Comparison of ENCODE assay signal across 9 cellular contexts in genomic region chr17:36182176-36183000, GRCh38. TPM values are rescaled to one million over a fixed set of nuclear protein-coding genes. Genes with fewer than 3 reads are reported as not detected.
A peak's percentile ranks its signal among the peaks of the same experiment; 100 is the strongest.
DNase-seq lines count a peak whose midpoint lies in the region; ATAC-seq and TF ChIP-seq lines count a peak whose summit lies in the region.
"Had no signal": no experiment of that assay in that cellular context is flagged by ENCODE, and none has a peak within 500 bp of the region (broad histone marks: within the 10 kb centered on the region; RNA-seq: fewer than 3 reads in every experiment).

No MANE protein-coding gene starts in this region.

- H3K36me3 Mint-ChIP-seq in central memory CD8-positive, alpha-beta T cell (ENCODE audit: insufficient read depth): peaks cover 9% of the 10 kb centered on the region
- no peaks in the 10 kb centered on the region for H3K36me3 Mint-ChIP-seq in T-helper 2 cell treated with Interferon-gamma antibody and Interleukin-4, amounts not matched to agents 5 μg/mL and 100 μg/mL, for 36 hours (ENCODE audit: low read depth)

- H3K36me3 ChIP-seq in suprapubic skin: no peaks in the 10 kb centered on the region

- TF ChIP-seq POLR2A in lower leg skin (IDR thresholded peaks at IDR 0.05) (no peak), suprapubic skin (IDR thresholded peaks at IDR 0.05) (no peak)

- H3K27me3 ChIP-seq in suprapubic skin: peaks cover 35% of the 10 kb centered on the region

- no peaks in the 10 kb centered on the region for H3K9me3 Mint-ChIP-seq in central memory CD8-positive, alpha-beta T cell
- H3K9me3 Mint-ChIP-seq in T-helper 2 cell treated with Interferon-gamma antibody and Interleukin-4, amounts not matched to agents 5 μg/mL and 100 μg/mL, for 36 hours: no peaks in the 10 kb centered on the region

- H3K4me3 Mint-ChIP-seq in central memory CD8-positive, alpha-beta T cell: peak overlapping the region; percentile 91
- no peak overlapping the region for H3K4me3 Mint-ChIP-seq in T-helper 2 cell treated with Interferon-gamma antibody and Interleukin-4, amounts not matched to agents 5 μg/mL and 100 μg/mL, for 36 hours
- H3K4me3 Mint-ChIP-seq: T-helper 17 cell had no signal

- H3K27me3 Mint-ChIP-seq in central memory CD8-positive, alpha-beta T cell: no peaks in the 10 kb centered on the region
- H3K27me3 Mint-ChIP-seq in T-helper 2 cell treated with Interferon-gamma antibody and Interleukin-4, amounts not matched to agents 5 μg/mL and 100 μg/mL, for 36 hours (ENCODE audit: low read depth): peaks cover 39% of the 10 kb centered on the region

- peaks cover 34% of the 10 kb centered on the region for H3K4me1 Mint-ChIP-seq in central memory CD8-positive, alpha-beta T cell
- no peaks in the 10 kb centered on the region for H3K4me1 Mint-ChIP-seq in T-helper 2 cell treated with Interferon-gamma antibody and Interleukin-4, amounts not matched to agents 5 μg/mL and 100 μg/mL, for 36 hours (ENCODE audit: low read depth)

- no peaks in the 10 kb centered on the region for H3K9me3 ChIP-seq in suprapubic skin

- intact Hi-C loops in lower leg skin (cut with DNase I; ENCODE audit: low total_unique reads): no loop called here

- WGBS in lower leg skin, 2 donors: 22% methylated on average over 48 of the region's 48 CpGs
- WGBS in suprapubic skin: 28% methylated on average over 36 of the region's 48 CpGs

- H3K4me1 ChIP-seq in suprapubic skin: peaks cover 20% of the 10 kb centered on the region

- peak overlapping the region; percentile 25 for H3K4me3 ChIP-seq in lower leg skin (ENCODE audit: low read depth, poor library complexity, severe bottlenecking)
- H3K4me3 ChIP-seq in suprapubic skin: peak overlapping the region; percentile 52

- TF ChIP-seq CTCF in lower leg skin (IDR thresholded peaks at IDR 0.05): no peak
- no peak for TF ChIP-seq CTCF in suprapubic skin (IDR thresholded peaks at IDR 0.05)

- DNase-seq in central memory CD8-positive, alpha-beta T cell (ENCODE audit: low spot score in 2 of 2): no peak
- peak in 1 of 2 donors; percentile 84 for DNase-seq in lower leg skin (ENCODE audit: low spot score in 2 of 2)
- no peak for DNase-seq in suprapubic skin (ENCODE audit: low spot score in 2 of 2)
- DNase-seq in DMS114 treated with DMSO at 0.1 percent for 48 hours (lab: John Stamatoyannopoulos, UW; ENCODE audit: unreplicated experiment): no peak
- no peak for DNase-seq in T-helper 2 cell treated with Interferon-gamma antibody and Interleukin-4, amounts not matched to agents 5 μg/mL and 100 μg/mL, for 36 hours (ENCODE audit: low spot score)
- DNase-seq: T-helper 17 cell had no signal

- ATAC-seq in HG03139 (IDR thresholded peaks at IDR 0.05; ENCODE audit: unreplicated experiment) (peak; percentile 6), HG02588 (IDR thresholded peaks at IDR 0.05; ENCODE audit: unreplicated experiment) (no peak), HG03097 (IDR thresholded peaks at IDR 0.05; ENCODE audit: low FRiP score, unreplicated experiment) (no peak)
- ATAC-seq in central memory CD8-positive, alpha-beta T cell (replicated peaks; ENCODE audit: extremely low read depth, poor library complexity, severe bottlenecking): no peak

- no peak overlapping the region for H3K27ac ChIP-seq in suprapubic skin

- no peak for TF ChIP-seq EP300 in suprapubic skin (IDR thresholded peaks at IDR 0.05)

- no peak overlapping the region for H3K27ac Mint-ChIP-seq in central memory CD8-positive, alpha-beta T cell (ENCODE audit: low read depth)
- no peak overlapping the region for H3K27ac Mint-ChIP-seq in T-helper 2 cell treated with Interferon-gamma antibody and Interleukin-4, amounts not matched to agents 5 μg/mL and 100 μg/mL, for 36 hours
- H3K27ac Mint-ChIP-seq: T-helper 17 cell had no signal

RNA-seq across cellular contexts. Expression of gene TBC1D3B, which starts 6.0 kb away (rescaled TPM):
- 1 to 10 TPM in 3 of 4 donors, under 1 TPM in 1; 0.76 to 9.4 (median 5.8) TPM for total RNA-seq in lower leg skin
- 10 to 100 TPM in 2 of 4 donors, 1 to 10 TPM in 2; 6.1 to 28.3 (median 12.8) TPM for total RNA-seq in suprapubic skin

RNA-seq across cellular contexts. Expression of gene CCL3L1, which starts 14.2 kb away (rescaled TPM):
- not detected for total RNA-seq in lower leg skin
- total RNA-seq in suprapubic skin: not detected

RNA-seq across cellular contexts. Expression of gene CCL4L2, which starts 28.5 kb away (rescaled TPM):
- 1 to 10 TPM in 1 of 4 donors, not detected in 3; 1.1 TPM for total RNA-seq in lower leg skin
- total RNA-seq in suprapubic skin: 1 to 10 TPM in 1 of 4 donors, not detected in 3; 1.5 TPM
